In the genomic region with DNA sequence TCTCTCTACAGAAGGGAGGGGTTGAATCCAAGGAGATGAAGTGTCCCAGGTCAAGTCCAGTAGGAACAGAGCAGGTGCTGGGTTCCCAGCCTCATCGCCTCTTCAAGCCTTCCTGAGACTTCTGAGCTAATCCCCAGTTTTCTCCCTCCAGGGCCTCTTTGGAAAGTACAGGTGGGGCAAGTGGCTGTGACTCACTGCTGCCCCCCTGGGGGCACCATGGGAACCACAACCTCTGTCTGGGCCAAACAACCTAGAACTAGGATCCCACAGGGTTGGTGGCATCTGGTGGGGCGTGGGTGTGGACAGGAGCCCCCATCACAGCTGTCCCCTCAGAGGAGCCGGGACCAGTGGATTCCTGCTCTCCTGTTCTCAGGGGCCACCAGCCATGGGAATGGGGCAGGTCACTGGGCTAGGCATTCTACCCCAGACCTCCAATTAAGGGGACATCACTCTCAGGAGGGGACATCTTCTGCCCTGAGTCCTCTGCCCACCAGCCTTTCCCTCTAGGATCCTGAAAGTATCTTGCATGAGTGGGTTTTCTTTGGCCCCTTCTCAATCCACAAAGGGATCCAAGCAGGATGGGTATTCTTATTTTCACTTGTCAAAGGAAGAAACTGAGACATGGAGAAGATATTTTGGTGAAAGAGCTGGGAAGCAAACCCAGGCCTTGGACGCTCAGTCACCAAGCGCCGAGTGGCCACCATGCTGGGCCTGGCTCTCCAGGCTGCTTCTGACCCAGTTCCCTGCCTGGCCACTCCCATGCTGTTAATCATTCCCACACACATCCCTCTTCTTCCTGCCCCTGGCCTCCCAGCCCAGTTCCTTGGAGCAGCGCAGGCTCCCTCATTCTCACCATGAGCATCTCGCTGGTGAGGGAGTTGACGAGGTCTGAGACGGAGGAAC, we compare ENCODE assay signal across 8 cellular contexts. TPM values are rescaled to one million over a fixed set of nuclear protein-coding genes. Genes with fewer than 3 reads are reported as not detected.
DNase-seq lines count a peak whose midpoint lies in the region; ATAC-seq and TF ChIP-seq lines count a peak whose summit lies in the region.

No MANE protein-coding gene starts in this region.

- ATAC-seq in HG02610 (IDR thresholded peaks at IDR 0.05; ENCODE audit: unreplicated experiment) (no peak), GM21825 (IDR thresholded peaks at IDR 0.05; ENCODE audit: unreplicated experiment) (no peak)

- in situ Hi-C loops in GM13976 (cut with MboI; ENCODE audit: low sequenced_read_pairs, unreplicated experiment): no loop called here

- peaks cover 0 to 2% (median 0%) of the 10 kb centered on the region in 4 donors for H3K36me3 ChIP-seq in esophagus muscularis mucosa

- H3K4me1 ChIP-seq in esophagus muscularis mucosa: peaks cover 0 to 16% (median 0%) of the 10 kb centered on the region in 4 donors

- TF ChIP-seq EP300 in esophagus muscularis mucosa (IDR thresholded peaks at IDR 0.05): no peak

- no peak for TF ChIP-seq POLR2A in esophagus muscularis mucosa (IDR thresholded peaks at IDR 0.05; ENCODE audit: low read depth)

- H3K27ac ChIP-seq in esophagus muscularis mucosa (replicated peaks in 1 of 4): no peak overlapping the region

- POLR2A ChIA-PET in AG04449 (lab: Yijun Ruan, JAX): no interaction called here

- TF ChIP-seq CTCF in AG04449 (IDR thresholded peaks at IDR 0.05; ENCODE audit: insufficient read depth, low read length, missing control alignments) (peak; percentile 75), GM13976 (IDR thresholded peaks at IDR 0.05; ENCODE audit: borderline replicate concordance, control extremely low read depth, extremely low read depth, insufficient read depth, missing control alignments) (peak; percentile 84), esophagus muscularis mucosa (IDR thresholded peaks at IDR 0.05) (peak; percentile 35 to 79 (median 50))

- no peaks in the 10 kb centered on the region for H3K9me3 ChIP-seq in esophagus muscularis mucosa

- intact Hi-C loops in esophagus muscularis mucosa (cut with DNase I): no loop called here

- DNase-seq in AG04449 (ENCODE audit: low read depth, low spot score) (no peak), GM13976 (ENCODE audit: low spot score) (peak; percentile 87), NCI-H460 (ENCODE audit: extremely low read depth, low read depth) (peak; percentile 26), esophagus muscularis mucosa (ENCODE audit: extremely low spot score) (no peak), retina (peak; percentile 66)
- DNase-seq in activated CD4-positive, alpha-beta T cell treated with anti-CD3 and anti-CD28 coated beads, Interleukin-2, amount 50 U/mL, for 48 hours: peak; percentile 44 to 62

- CTCF ChIA-PET in AG04449 (lab: Yijun Ruan, JAX): interaction anchor here (0.7 to 10.2 kb wide), 17 partner anchors 7 to 107 kb away, joined by 3 to 132 read pairs (median 5); a partner anchor contains a TSS

- H3K4me3 ChIP-seq in AG04449 (ENCODE audit: low read depth, low read length) (no peak overlapping the region), esophagus muscularis mucosa (no peak overlapping the region)

- 88% methylated on average over 10 of the region's 10 CpGs for WGBS in esophagus muscularis mucosa

- H3K27me3 ChIP-seq in esophagus muscularis mucosa: peaks cover 0 to 82% (median 0%) of the 10 kb centered on the region in 4 donors

RNA-seq across cellular contexts. Expression of a gene that starts 23.8 kb away (rescaled TPM):
- total RNA-seq in NCI-H460 (2014; rRNA removed; shearing (Covaris generic)): not detected in 2 replicates
- not detected in 2 replicates for polyA plus RNA-seq in NCI-H460 (2014; cell fraction: nucleus; rRNA removed)
- total RNA-seq in esophagus muscularis mucosa: 1 to 10 TPM in 3 of 4 donors, not detected in 1; 1.3 to 2.2 (median 2.0) TPM

RNA-seq across cellular contexts. Expression of a gene that starts 48.5 kb away (rescaled TPM):
- total RNA-seq in NCI-H460 (2014; rRNA removed; shearing (Covaris generic)): 0.29 and 0.47 TPM in 2 replicates
- polyA plus RNA-seq in NCI-H460 (2014; cell fraction: nucleus; rRNA removed): 0.63 and 1.0 TPM in 2 replicates
- total RNA-seq in esophagus muscularis mucosa: 1 to 10 TPM; 1.3 to 4.2 (median 1.8) TPM

Comparison
In these comparisons a context has a peak if more than half of its experiments do, and no peak if none do; other contexts are left out.
1. DNase-seq: peak in GM13976 (single experiment), NCI-H460 (single experiment), activated CD4-positive, alpha-beta T cell treated with anti-CD3 and anti-CD28 coated beads, Interleukin-2, amount 50 U/mL, for 48 hours (2 of 2) and retina (single experiment); none in AG04449 (single experiment) and esophagus muscularis mucosa (single experiment).
2. Peak in every context shown above with its lines, with median percentiles within 50 percentile points of each other: CTCF ChIP-seq.